ENCODE assay signal across 25 cellular contexts in the genomic region with DNA sequence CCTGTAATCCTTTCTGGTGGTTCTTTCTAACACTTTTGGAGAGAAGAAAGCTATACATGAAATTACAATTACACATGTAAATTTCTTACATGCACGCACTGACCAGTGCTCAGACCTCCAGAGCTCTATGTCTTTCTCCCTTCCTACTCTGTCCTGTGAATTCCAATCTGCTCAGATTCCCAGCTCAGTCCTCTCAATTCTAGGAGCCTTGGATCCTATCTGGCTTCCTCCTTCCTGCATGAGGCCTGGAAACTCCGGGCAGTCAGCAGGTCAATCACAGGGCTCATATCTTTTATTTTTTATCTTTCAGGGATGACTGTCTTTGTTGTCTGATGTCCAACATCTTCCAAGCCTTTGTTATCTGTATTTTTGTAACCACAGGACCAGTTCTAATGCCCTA. TPM values are rescaled to one million over a fixed set of nuclear protein-coding genes. Genes with fewer than 3 reads are reported as not detected.
"Had no signal": no experiment of that assay in that cellular context is flagged by ENCODE, and none has a peak within 500 bp of the region (broad histone marks: within the 10 kb centered on the region; RNA-seq: fewer than 3 reads in every experiment).

No MANE protein-coding gene starts in this region.

- H3K4me1 ChIP-seq: ascending aorta had no signal

- H3K4me3 ChIP-seq: ascending aorta had no signal

- H3K27me3 ChIP-seq: ascending aorta had no signal

- ATAC-seq: activated CD8-positive, alpha-beta T cell treated with anti-CD3 and anti-CD28 coated beads for 36 hours; PC-3 had no signal

- H3K27ac ChIP-seq: ascending aorta, RWPE1, WERI-Rb-1 had no signal

- H3K36me3 ChIP-seq: ascending aorta, WERI-Rb-1 had no signal

- DNase-seq: activated CD4-positive, alpha-beta T cell treated with anti-CD3 and anti-CD28 coated beads, Interleukin-2, amount 10 ng/mL, durations not matched to agents 24 days and 14 days; activated CD4-positive, alpha-beta T cell treated with anti-CD3 and anti-CD28 coated beads, Interleukin-2, amount 50 U/mL, for 4 hours; activated CD4-positive, CD25-positive, alpha-beta regulatory T cell; activated CD8-positive, alpha-beta T cell treated with anti-CD3 and anti-CD28 coated beads for 36 hours; activated gamma-delta T cell; activated naive CD4-positive, alpha-beta T cell treated with Interleukin-2 at 50 U/mL for 16 hours; activated naive CD8-positive, alpha-beta T cell treated with anti-CD3 and anti-CD28 coated beads, Interleukin-2, amount 10 ng/mL, durations not matched to agents 7 days and 5 days; activated T-cell treated with anti-CD3 and anti-CD28 coated beads, Interleukin-2, amount 50 U/mL, for 1 hour; amygdala; NCI-H1092 treated with DMSO at 0.1 percent for 48 hours; NCI-H1417 treated with DMSO at 0.1 percent for 48 hours; NCI-H187 treated with DMSO at 0.1 percent for 48 hours; NCI-H2081 treated with DMSO at 0.1 percent for 48 hours; NCI-H345; NCI-H524 treated with DMSO at 0.1 percent for 48 hours; PC-3; SW 1271; T-helper 1 cell; T-helper 2 cell; T-helper 9 cell; WERI-Rb-1 had no signal

- H3K9me3 ChIP-seq: ascending aorta had no signal

RNA-seq across cellular contexts. Expression of a gene that starts 56.0 kb away (rescaled TPM):
- total RNA-seq: ascending aorta, cardiac septum, NCI-H460 had no signal
